6 cellular contexts compared by ENCODE assay signal in genomic region chr1:53647915-53648314, GRCh38.
A peak's percentile ranks its signal among the peaks of the same experiment; 100 is the strongest.
DNase-seq lines count a peak whose midpoint lies in the region; ATAC-seq, FAIRE-seq and TF ChIP-seq lines count a peak whose summit lies in the region.
"Not testable (repeated sequence)": the region's sequence is repeated elsewhere in the genome, so short reads cannot be mapped to it uniquely, and the experiment has no call there.

No MANE protein-coding gene starts in this region.

- not testable (repeated sequence) for H3K56ac ChIP-seq in H1 (replicated peaks; ENCODE audit: insufficient read length, low read depth, low read length)

- not testable (repeated sequence) for H3K79me2 ChIP-seq in H1 (ENCODE audit: control insufficient read depth in 1 of 2, insufficient read depth in 2 of 2, low read length in 2 of 2)

- not testable (repeated sequence) for H3K27ac ChIP-seq in H1 (ENCODE audit: low read depth, low read length); stomach; upper lobe of right lung

- not testable (repeated sequence) for TF ChIP-seq EP300 in H1 (IDR thresholded peaks at IDR 0.05; ENCODE audit: borderline replicate concordance in 1 of 2, low read depth in 2 of 2, low read length in 2 of 2); stomach (IDR thresholded peaks at IDR 0.05)

- H3K27ac Mint-ChIP-seq in activated naive CD4-positive, alpha-beta T cell treated with anti-CD3 and anti-CD28 coated beads, Interleukin-2, amount 10 ng/mL, durations not matched to agents 7 days and 5 days, result not testable (repeated sequence)

- not testable (repeated sequence) for TF ChIP-seq CTCF in H1 (IDR thresholded peaks at IDR 0.05; ENCODE audit: control extremely low read depth in 1 of 3, insufficient read depth in 1 of 3, low read depth in 1 of 3, low read length in 3 of 3); stomach (IDR thresholded peaks at IDR 0.05); upper lobe of right lung (IDR thresholded peaks at IDR 0.05)

- H3K4me3 Mint-ChIP-seq in activated naive CD4-positive, alpha-beta T cell treated with anti-CD3 and anti-CD28 coated beads, Interleukin-2, amount 10 ng/mL, durations not matched to agents 7 days and 5 days, result not testable (repeated sequence)

- not testable (repeated sequence) for H4K91ac ChIP-seq in H1 (replicated peaks; ENCODE audit: insufficient read length, low read length)

- not testable (repeated sequence) for H2BK20ac ChIP-seq in H1 (ENCODE audit: low read length)

- not testable (repeated sequence) for H3K4me1 ChIP-seq in H1 (replicated peaks in 1 of 4; ENCODE audit: control insufficient read depth in 3 of 4, insufficient read depth in 4 of 4, low read length in 3 of 4); stomach; upper lobe of right lung

- not testable (repeated sequence) for H2BK15ac ChIP-seq in H1 (ENCODE audit: low read length)

- peaks cover 17% of the 10 kb centered on the region for H3K27me3 Mint-ChIP-seq in activated naive CD4-positive, alpha-beta T cell treated with anti-CD3 and anti-CD28 coated beads, Interleukin-2, amount 10 ng/mL, durations not matched to agents 7 days and 5 days

- H4K20me1 ChIP-seq in H1 (replicated peaks in 1 of 2; ENCODE audit: control insufficient read depth in 1 of 2, insufficient read depth in 2 of 2, low read length in 2 of 2), result not testable (repeated sequence)

- peak; percentile 10 for DNase-seq in activated naive CD4-positive, alpha-beta T cell treated with anti-CD3 and anti-CD28 coated beads, Interleukin-2, amount 10 ng/mL, durations not matched to agents 7 days and 5 days
- not testable (repeated sequence) for DNase-seq in H1 (ENCODE audit: low read depth in 1 of 2, low spot score in 2 of 2)
- DNase-seq in mesenteric fat pad (ENCODE audit: low spot score), result peak; percentile 22
- DNase-seq in posterior vena cava (ENCODE audit: low spot score), result peak; percentile 26
- peak; percentile 4 for DNase-seq in stomach
- DNase-seq in upper lobe of right lung, result peak; percentile 8

- H2AK5ac ChIP-seq in H1 (ENCODE audit: low read depth, low read length), result not testable (repeated sequence)

- H3K14ac ChIP-seq in H1 (ENCODE audit: insufficient read length), result not testable (repeated sequence)

- H3K18ac ChIP-seq in H1 (ENCODE audit: extremely low read depth, low read length), result not testable (repeated sequence)

- not testable (repeated sequence) for TF ChIP-seq RAD21 in H1 (IDR thresholded peaks at IDR 0.05 in 1 of 2, conservative IDR thresholded peaks at IDR 0.05 in 1 of 2; ENCODE audit: low read depth in 2 of 2, low read length in 2 of 2)

- H3K9me3 Mint-ChIP-seq in activated naive CD4-positive, alpha-beta T cell treated with anti-CD3 and anti-CD28 coated beads, Interleukin-2, amount 10 ng/mL, durations not matched to agents 7 days and 5 days, result not testable (repeated sequence)

- H3K79me1 ChIP-seq in H1 (ENCODE audit: low read depth, low read length), result not testable (repeated sequence)

- not testable (repeated sequence) for H3K4me1 Mint-ChIP-seq in activated naive CD4-positive, alpha-beta T cell treated with anti-CD3 and anti-CD28 coated beads, Interleukin-2, amount 10 ng/mL, durations not matched to agents 7 days and 5 days

- not testable (repeated sequence) for H4K8ac ChIP-seq in H1 (ENCODE audit: extremely low read depth, insufficient read depth, low read length)

- not testable (repeated sequence) for H3K9me3 ChIP-seq in H1 (ENCODE audit: insufficient read depth in 2 of 2, low read depth in 1 of 2, low read length in 1 of 2); stomach; upper lobe of right lung

- H3K27me3 ChIP-seq in H1 (replicated peaks in 1 of 4; ENCODE audit: control insufficient read depth in 3 of 4, extremely low read depth in 1 of 4, insufficient read depth in 3 of 4, low read length in 3 of 4); stomach; upper lobe of right lung: not testable (repeated sequence)

- H3K23ac ChIP-seq in H1 (ENCODE audit: insufficient read length), result not testable (repeated sequence)

- not testable (repeated sequence) for H2AFZ ChIP-seq in H1 (ENCODE audit: low read length)

- CTCF ChIA-PET in activated naive CD4-positive, alpha-beta T cell treated with anti-CD3 and anti-CD28 coated beads, Interleukin-2, amount 10 ng/mL, durations not matched to agents 7 days and 5 days (lab: Charles Lee), result not testable (repeated sequence)
- CTCF ChIA-PET in H1 (lab: Charles Lee; ENCODE audit: partially characterized antibody), result interaction anchor here (2.7 kb wide), 1 partner anchor 35 kb away, joined by 6 read pairs; no protein-coding TSS in a partner anchor

- not testable (repeated sequence) for H3K9ac ChIP-seq in H1 (replicated peaks in 1 of 4; ENCODE audit: extremely low read depth in 1 of 4, low read depth in 3 of 4, low read length in 3 of 4)

- H3K4me2 ChIP-seq in H1 (ENCODE audit: insufficient read depth in 1 of 2, low read depth in 2 of 2, low read length in 2 of 2), result not testable (repeated sequence)

- H2BK120ac ChIP-seq in H1 (replicated peaks; ENCODE audit: low read depth, low read length), result not testable (repeated sequence)

- not testable (repeated sequence) for TF ChIP-seq POLR2A in H1 (IDR thresholded peaks at IDR 0.05; ENCODE audit: control extremely low read depth in 1 of 2, low read depth in 2 of 2, low read length in 2 of 2); stomach (IDR thresholded peaks at IDR 0.05)

- H3K4ac ChIP-seq in H1 (replicated peaks; ENCODE audit: insufficient read length, low read depth, low read length), result not testable (repeated sequence)

- not testable (repeated sequence) for FAIRE-seq in H1 (lab: Jason Lieb, UNC)

- ATAC-seq in upper lobe of right lung, result not testable (repeated sequence)

- not testable (repeated sequence) for H3K4me3 ChIP-seq in H1 (ENCODE audit: extremely low read depth in 1 of 4, insufficient read depth in 2 of 4, low read depth in 3 of 4, low read length in 4 of 4); stomach; upper lobe of right lung

- not testable (repeated sequence) for H3K36me3 Mint-ChIP-seq in activated naive CD4-positive, alpha-beta T cell treated with anti-CD3 and anti-CD28 coated beads, Interleukin-2, amount 10 ng/mL, durations not matched to agents 7 days and 5 days

- not testable (repeated sequence) for H3K36me3 ChIP-seq in H1 (ENCODE audit: control insufficient read depth in 2 of 4, insufficient read depth in 4 of 4, low read length in 3 of 4); stomach; upper lobe of right lung

- H3K23me2 ChIP-seq in H1 (ENCODE audit: low read depth, low read length), result not testable (repeated sequence)

- H2BK12ac ChIP-seq in H1 (ENCODE audit: low read depth, low read length), result not testable (repeated sequence)

- not testable (repeated sequence) for H2BK5ac ChIP-seq in H1 (ENCODE audit: low read depth, low read length)

- WGBS in H1 (ENCODE audit: extremely low coverage in 1 of 2, insufficient coverage in 1 of 2, insufficient read length in 1 of 2, insufficient replicate concordance in 2 of 2, low coverage in 1 of 2, low lambda C conversion rate in 2 of 2, missing lambda C conversion rate in 1 of 2), 2 experiments, result 97% methylated on average over 4 of the region's 4 CpGs; no CpG with 5 or more reads in 1 of the 2 experiments
- 88 to 97% (median 96%) methylated on average over 4 of the region's 4 CpGs for WGBS in stomach, 5 donors

- intact Hi-C loops in posterior vena cava (cut with DNase I); stomach (cut with DNase I; ENCODE audit: low total_unique reads); upper lobe of right lung (cut with DNase I): not testable (repeated sequence)

- POLR2A ChIA-PET in H1 (lab: Charles Lee; ENCODE audit: partially characterized antibody), result not testable (repeated sequence)

- not testable (repeated sequence) for H4K5ac ChIP-seq in H1 (ENCODE audit: insufficient read length, low read depth, low read length)

TF ChIP-seq in H1, 55 proteins besides CTCF, POLR2A, EP300 and RAD21:
- TF ChIP-seq CEBPB (IDR thresholded peaks at IDR 0.05; ENCODE audit: low read depth, low read length), result peak; percentile 60; the same call in 1 of the 2 replicates
TF ChIP-seq in H1: peak in this region for 1; not testable (repeated sequence) for 54.
